In the genomic region with DNA sequence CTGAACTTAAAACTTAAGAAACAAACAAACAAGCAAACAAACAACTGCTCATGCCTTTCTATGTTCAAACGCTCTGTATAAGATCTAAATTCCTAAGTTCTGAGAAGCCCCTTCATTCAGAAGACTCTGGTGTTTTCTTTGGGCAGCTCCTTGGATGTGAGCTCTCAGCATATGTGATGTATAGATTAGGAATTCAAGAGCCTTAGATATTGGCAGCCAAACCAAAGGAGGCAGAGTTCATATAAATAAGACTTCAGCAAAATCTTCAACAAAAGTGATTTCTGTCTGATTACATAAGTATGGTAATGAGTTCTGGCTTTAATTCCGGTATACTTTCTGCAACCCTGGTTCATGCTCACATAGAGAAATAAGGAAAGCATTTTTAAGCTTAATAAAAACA, we compare ENCODE assay signal across 18 cellular contexts.
DNase-seq lines count a peak whose midpoint lies in the region; ATAC-seq and TF ChIP-seq lines count a peak whose summit lies in the region.
"Had no signal": no experiment of that assay in that cellular context is flagged by ENCODE, and none has a peak within 500 bp of the region (broad histone marks: within the 10 kb centered on the region; RNA-seq: fewer than 3 reads in every experiment).

No MANE protein-coding gene starts in this region.

- H3K27me3 Mint-ChIP-seq in T-helper 2 cell treated with Interferon-gamma antibody and Interleukin-4, amounts not matched to agents 5 μg/mL and 100 μg/mL, for 36 hours (ENCODE audit: low read depth), result no peaks in the 10 kb centered on the region

- BruUV-seq in IMR-90 (replicated peaks; lab: Mats Ljungman, UMichigan), result no TSS peak
- BruUV-seq in mammary epithelial cell (replicated peaks; lab: Mats Ljungman, UMichigan), result no TSS peak

- H3K27me3 ChIP-seq in IMR-90 (ENCODE audit: control insufficient read depth, insufficient read depth, low read length), result no peaks in the 10 kb centered on the region
- no peaks in the 10 kb centered on the region for H3K27me3 ChIP-seq in thyroid gland
- no peaks in the 10 kb centered on the region for H3K27me3 ChIP-seq in mammary epithelial cell (ENCODE audit: insufficient read depth, low read length)
- H3K27me3 ChIP-seq: SJCRH30 had no signal

- ATAC-seq in IMR-90 (ENCODE audit: low read depth), result peak; percentile 49

- H3K79me2 ChIP-seq in mammary epithelial cell (ENCODE audit: insufficient read depth, low read length), result no peaks in the 10 kb centered on the region

- H3K14ac ChIP-seq in IMR-90 (replicated peaks; ENCODE audit: low read depth, low read length), result no peak overlapping the region

- peak; percentile 69 for DNase-seq in EH (ENCODE audit: low read depth)
- DNase-seq in IMR-90, result peak; percentile 84
- peak; percentile 26 for DNase-seq in dedifferentiated amniotic fluid mesenchymal stem cell (ENCODE audit: extremely low spot score)
- DNase-seq in hepatic stellate cell (ENCODE audit: low spot score), result peak; percentile 37
- no peak for DNase-seq in thyroid gland
- no peak for DNase-seq in occipital lobe (lab: John Stamatoyannopoulos, UW)
- no peak for DNase-seq in mammary epithelial cell
- no peak for DNase-seq in T-helper 2 cell treated with Interferon-gamma antibody and Interleukin-4, amounts not matched to agents 5 μg/mL and 100 μg/mL, for 36 hours (ENCODE audit: low spot score)
- DNase-seq: 8988T, H7, NCI-H1105 treated with DMSO at 0.1 percent for 48 hours, NCI-H446 treated with DMSO at 0.1 percent for 48 hours, NCI-H526 treated with DMSO at 0.1 percent for 48 hours, OCI-M1, SJCRH30 had no signal

- in situ Hi-C loops in IMR-90 (cut with MboI; ENCODE audit: low sequenced_read_pairs), result no loop called here
- in situ Hi-C loops in mammary epithelial cell (cut with MboI; ENCODE audit: low sequenced_read_pairs in 2 of 2), result no loop called here

- intact Hi-C loops in IMR-90 (cut with micrococcal nuclease) (loop anchor here (5.0 kb wide), 1 partner anchor 97 kb away; no protein-coding TSS in a partner anchor), thyroid gland (cut with DNase I) (no loop called here), mammary epithelial cell (cut with micrococcal nuclease) (no loop called here)

- H3K4ac ChIP-seq in IMR-90 (ENCODE audit: low read depth, low read length), result no peak overlapping the region

- H2AK5ac ChIP-seq in IMR-90 (ENCODE audit: low read depth, low read length), result no peak overlapping the region

- H3K27ac ChIP-seq in IMR-90 (ENCODE audit: insufficient read depth, low read length) (no peak overlapping the region), thyroid gland (no peak overlapping the region), mammary epithelial cell (ENCODE audit: insufficient read depth, low read depth, low read length) (no peak overlapping the region)
- H3K27ac ChIP-seq: KMS-11, SJCRH30 had no signal

- H3K36me3 ChIP-seq in IMR-90 (ENCODE audit: control insufficient read depth, insufficient read depth, low read length) (no peaks in the 10 kb centered on the region), thyroid gland (no peaks in the 10 kb centered on the region), mammary epithelial cell (ENCODE audit: insufficient read depth, low read length) (no peaks in the 10 kb centered on the region)
- H3K36me3 ChIP-seq: SJCRH30 had no signal

- H3K9me3 Mint-ChIP-seq in T-helper 2 cell treated with Interferon-gamma antibody and Interleukin-4, amounts not matched to agents 5 μg/mL and 100 μg/mL, for 36 hours, result peaks cover 9% of the 10 kb centered on the region

- H3K4me3 ChIP-seq in IMR-90 (ENCODE audit: insufficient read depth, low read depth, low read length), result no peak overlapping the region
- H3K4me3 ChIP-seq in thyroid gland (replicated peaks in 1 of 3), result no peak overlapping the region
- no peak overlapping the region for H3K4me3 ChIP-seq in mammary epithelial cell (replicated peaks in 1 of 3; ENCODE audit: insufficient read depth in 1 of 3, low read depth in 2 of 3, low read length in 3 of 3)
- H3K4me3 ChIP-seq: SJCRH30 had no signal

- H2AFZ ChIP-seq in IMR-90 (replicated peaks; ENCODE audit: low read length, poor library complexity) (no peak overlapping the region), mammary epithelial cell (ENCODE audit: low read depth, low read length) (no peak overlapping the region)

- H4K5ac ChIP-seq in IMR-90 (ENCODE audit: low read depth, low read length), result no peak overlapping the region

- no CpG with 5 or more reads among the region's 2 CpGs for WGBS in IMR-90 (ENCODE audit: extremely low coverage in 2 of 2, insufficient read length in 1 of 2), 2 experiments
- WGBS in thyroid gland, 2 donors, result 60 to 72% methylated on average over 2 of the region's 2 CpGs
- 75% methylated on average over 2 of the region's 2 CpGs for WGBS in mammary epithelial cell (ENCODE audit: low coverage, missing lambda C conversion rate)

- H3K4me1 ChIP-seq in IMR-90 (ENCODE audit: control insufficient read depth, insufficient read depth, low read length) (peaks cover 9% of the 10 kb centered on the region), thyroid gland (peaks cover 5 to 6% of the 10 kb centered on the region in 2 donors), mammary epithelial cell (ENCODE audit: insufficient read depth, low read length) (no peaks in the 10 kb centered on the region)

- no peaks in the 10 kb centered on the region for H3K79me1 ChIP-seq in IMR-90 (ENCODE audit: low read depth in 1 of 2, low read length in 2 of 2)

- 0 out of 2 replicates have a peak, but pooled peaks cover 2% of the 10 kb centered on the region for H3K9me1 ChIP-seq in IMR-90 (ENCODE audit: insufficient read depth, low read length)

- TF ChIP-seq POLR2A in IMR-90 (IDR thresholded peaks at IDR 0.05; ENCODE audit: low read depth, low read length), result no peak
- no peak for TF ChIP-seq POLR2A in thyroid gland (IDR thresholded peaks at IDR 0.05)

- H3K4me1 Mint-ChIP-seq in T-helper 2 cell treated with Interferon-gamma antibody and Interleukin-4, amounts not matched to agents 5 μg/mL and 100 μg/mL, for 36 hours (ENCODE audit: low read depth), result peaks cover 3% of the 10 kb centered on the region
- H3K4me1 Mint-ChIP-seq: B cell, CD14-positive monocyte had no signal

- no peak overlapping the region; the same call in 1 of the 2 replicates for H3K23ac ChIP-seq in IMR-90 (ENCODE audit: low read depth, low read length)

- no peak overlapping the region for H3K4me3 Mint-ChIP-seq in T-helper 2 cell treated with Interferon-gamma antibody and Interleukin-4, amounts not matched to agents 5 μg/mL and 100 μg/mL, for 36 hours
- H3K4me3 Mint-ChIP-seq: B cell, CD14-positive monocyte had no signal

- H4K91ac ChIP-seq in IMR-90 (ENCODE audit: insufficient read depth, low read depth, low read length), result no peak overlapping the region

- peaks cover 1% of the 10 kb centered on the region for H3K36me3 Mint-ChIP-seq in T-helper 2 cell treated with Interferon-gamma antibody and Interleukin-4, amounts not matched to agents 5 μg/mL and 100 μg/mL, for 36 hours (ENCODE audit: low read depth)
- H3K36me3 Mint-ChIP-seq: CD14-positive monocyte had no signal

- CTCF ChIA-PET in IMR-90 (lab: Yijun Ruan, JAX), result interaction anchor here (0.7 to 1.0 kb wide), 2 partner anchors 9 to 224 kb away, joined by 3 read pairs; no protein-coding TSS in a partner anchor
- CTCF ChIA-PET in mammary epithelial cell (lab: Charles Lee; ENCODE audit: low non-redundant PET), result no interaction called here

- POLR2A ChIA-PET in IMR-90 (lab: Charles Lee; ENCODE audit: unreplicated experiment), result no interaction called here

- no peak overlapping the region; the same call in 1 of the 2 replicates for H2BK20ac ChIP-seq in IMR-90 (ENCODE audit: low read depth, low read length)

- no peak overlapping the region for H2BK120ac ChIP-seq in IMR-90 (ENCODE audit: low read depth, low read length)

- TF ChIP-seq CTCF in IMR-90 (conservative IDR thresholded peaks at IDR 0.05; ENCODE audit: low read depth, low read length) (no peak), thyroid gland (IDR thresholded peaks at IDR 0.05) (no peak), mammary epithelial cell (conservative IDR thresholded peaks at IDR 0.05 in 1 of 2, IDR thresholded peaks at IDR 0.05 in 1 of 2; ENCODE audit: extremely low read depth in 1 of 2, insufficient read depth in 1 of 2, low read depth in 1 of 2, low read length in 2 of 2) (no peak)

- no peak overlapping the region for H3K4me2 ChIP-seq in IMR-90 (ENCODE audit: low read depth, low read length)
- no peak overlapping the region for H3K4me2 ChIP-seq in mammary epithelial cell (ENCODE audit: insufficient read depth, low read depth, low read length)
- H3K4me2 ChIP-seq: KMS-11 had no signal

- H3K9me3 ChIP-seq in IMR-90 (ENCODE audit: control insufficient read depth, insufficient read depth, low read length), result no peaks in the 10 kb centered on the region
- H3K9me3 ChIP-seq in thyroid gland, result no peaks in the 10 kb centered on the region
- no peaks in the 10 kb centered on the region for H3K9me3 ChIP-seq in mammary epithelial cell (replicated peaks; ENCODE audit: insufficient read depth, low read length)
- H3K9me3 ChIP-seq: SJCRH30 had no signal

- no peak overlapping the region for H2BK15ac ChIP-seq in IMR-90 (ENCODE audit: low read depth, low read length)

- H4K20me1 ChIP-seq in IMR-90 (ENCODE audit: insufficient read depth, low read length) (no peaks in the 10 kb centered on the region), mammary epithelial cell (ENCODE audit: insufficient read depth, low read length) (no peaks in the 10 kb centered on the region)

- H3K27ac Mint-ChIP-seq in T-helper 2 cell treated with Interferon-gamma antibody and Interleukin-4, amounts not matched to agents 5 μg/mL and 100 μg/mL, for 36 hours, result no peak overlapping the region
- H3K27ac Mint-ChIP-seq: B cell, CD14-positive monocyte had no signal

- H3K9ac ChIP-seq in IMR-90 (ENCODE audit: low read depth, low read length), result no peak overlapping the region
- H3K9ac ChIP-seq in mammary epithelial cell (ENCODE audit: insufficient read depth, low read length), result no peak overlapping the region
- H3K9ac ChIP-seq: KMS-11 had no signal

- no peak overlapping the region for H3K56ac ChIP-seq in IMR-90 (ENCODE audit: extremely low read depth, insufficient read depth, low read length)

- H4K8ac ChIP-seq in IMR-90 (ENCODE audit: low read depth in 2 of 2, low read length in 2 of 2), result no peak overlapping the region

- TF ChIP-seq RAD21 in IMR-90 (IDR thresholded peaks at IDR 0.05; ENCODE audit: low read length), result no peak

- no peak overlapping the region for H3K18ac ChIP-seq in IMR-90 (ENCODE audit: low read depth, low read length)

- no peak overlapping the region for H2AK9ac ChIP-seq in IMR-90 (replicated peaks; ENCODE audit: low read depth, low read length, poor library complexity)

- dilution Hi-C loops in IMR-90 (cut with HindIII; ENCODE audit: low sequenced_read_pairs, unreplicated experiment), result no loop called here
- dilution Hi-C loops in mammary epithelial cell (cut with HindIII; ENCODE audit: low sequenced_read_pairs), result loop anchor here (5.0 kb wide), 1 partner anchor 58 kb away; no protein-coding TSS in a partner anchor

- no peak overlapping the region for H2BK5ac ChIP-seq in IMR-90 (ENCODE audit: low read depth, low read length, poor library complexity, severe bottlenecking)

TF ChIP-seq in IMR-90, 13 proteins besides CTCF, POLR2A, EP300 and RAD21 (continues in another document):
- TF ChIP-seq MXI1 (IDR thresholded peaks at IDR 0.05; ENCODE audit: borderline replicate concordance, low read depth, low read length), result no peak

Comparison
In these comparisons a context has a peak if more than half of its experiments do, and no peak if none do; other contexts are left out.
1. DNase-seq: peak in EH (single experiment), IMR-90 (single experiment), dedifferentiated amniotic fluid mesenchymal stem cell (single experiment) and hepatic stellate cell (single experiment); none in thyroid gland (0 of 2), occipital lobe (single experiment), mammary epithelial cell (single experiment) and T-helper 2 cell treated with Interferon-gamma antibody and Interleukin-4, amounts not matched to agents 5 μg/mL and 100 μg/mL, for 36 hours (single experiment).